Comparison of ENCODE assay signal across 8 cellular contexts in genomic region chr9:97038551-97038908, GRCh38. TPM values are rescaled to one million over a fixed set of nuclear protein-coding genes. Genes with fewer than 3 reads are reported as not detected.
DNase-seq lines count a peak whose midpoint lies in the region; ATAC-seq, FAIRE-seq and TF ChIP-seq lines count a peak whose summit lies in the region.

No MANE protein-coding gene starts in this region.

- peaks cover 3% of the 10 kb centered on the region for H3K79me1 ChIP-seq in mesendoderm (ENCODE audit: low read length)

- POLR2A ChIA-PET in A549 (lab: Yijun Ruan, JAX): interaction anchor here (1.8 kb wide), 1 partner anchor 199 kb away, joined by 7 read pairs; no protein-coding TSS in a partner anchor

- peak overlapping the region; percentile 89 for H3K9ac ChIP-seq in mesendoderm (ENCODE audit: low read length)

- no peak overlapping the region for H4K8ac ChIP-seq in mesendoderm (ENCODE audit: low read depth, low read length)

- no peak overlapping the region for H4K5ac ChIP-seq in mesendoderm (ENCODE audit: low read length)

- peaks cover 13% of the 10 kb centered on the region for H3K27me3 ChIP-seq in H7 (ENCODE audit: control insufficient read depth, insufficient read depth, low read length)
- no peaks in the 10 kb centered on the region for H3K27me3 ChIP-seq in mesendoderm (ENCODE audit: insufficient read depth, low read length, poor library complexity)

- ATAC-seq in A549 (peak; percentile 21 to 26), HG02938 (IDR thresholded peaks at IDR 0.05; ENCODE audit: unreplicated experiment) (no peak), GM21737 (IDR thresholded peaks at IDR 0.05; ENCODE audit: unreplicated experiment) (no peak), HG02642 (IDR thresholded peaks at IDR 0.05; ENCODE audit: poor library complexity, unreplicated experiment) (no peak)

- H3K79me2 ChIP-seq in mesendoderm (ENCODE audit: control insufficient read depth, insufficient read depth, low read length): peaks cover 2% of the 10 kb centered on the region

- H3K4me3 ChIP-seq in A549 (peak overlapping the region; percentile 69), H7 (ENCODE audit: insufficient read depth, low read depth, low read length) (peak overlapping the region; percentile 72), astrocyte of the spinal cord (ENCODE audit: low read depth, low read length) (peak overlapping the region; percentile 54), mesendoderm (ENCODE audit: low read length) (peak overlapping the region; percentile 69)

- H2AK5ac ChIP-seq in mesendoderm (ENCODE audit: low read length): no peak overlapping the region

- no peak overlapping the region for H3K4ac ChIP-seq in mesendoderm (ENCODE audit: low read depth, low read length)

- in situ Hi-C loops in astrocyte of the spinal cord (cut with HindIII; ENCODE audit: low sequenced_read_pairs): no loop called here

- DNase-seq in A549 (ENCODE audit: low read depth in 1 of 2, low spot score in 1 of 2): no peak
- DNase-seq in H7: peak; percentile 79
- no peak for DNase-seq in astrocyte of the spinal cord (ENCODE audit: low read depth, low spot score)
- DNase-seq in mesendoderm: no peak
- no peak for DNase-seq in frontal cortex (ENCODE audit: low spot score in 2 of 2)

- no peaks in the 10 kb centered on the region for H3K9me3 ChIP-seq in A549

- H3K27ac ChIP-seq in A549: peak overlapping the region; percentile 49 to 83
- peak overlapping the region; percentile 55 for H3K27ac ChIP-seq in mesendoderm (ENCODE audit: low read depth, low read length)

- peak overlapping the region; percentile 69 for H3K18ac ChIP-seq in mesendoderm (ENCODE audit: low read length)

- H3K36me3 ChIP-seq in H7 (replicated peaks; ENCODE audit: control insufficient read depth, insufficient read depth, low read length) (peaks cover 18% of the 10 kb centered on the region), mesendoderm (ENCODE audit: control insufficient read depth, insufficient read depth, low read length) (peaks cover 2% of the 10 kb centered on the region)

- no peak for FAIRE-seq in A549 (lab: Jason Lieb, UNC)
- no peak for FAIRE-seq in frontal cortex (lab: Jason Lieb, UNC)

- H2BK120ac ChIP-seq in mesendoderm (ENCODE audit: low read depth, low read length): no peak overlapping the region

- H3K4me2 ChIP-seq in A549 (peak overlapping the region; percentile 93), mesendoderm (ENCODE audit: low read length) (peak overlapping the region; percentile 85)

- no peak for TF ChIP-seq EP300 in A549 (IDR thresholded peaks at IDR 0.05)

- WGBS in A549 (ENCODE audit: missing lambda C conversion rate): 52% methylated on average over 14 of the region's 35 CpGs
- WGBS in mesendoderm (ENCODE audit: extremely low coverage, insufficient coverage, low lambda C conversion rate): no CpG with 5 or more reads among the region's 35 CpGs

- CTCF ChIA-PET in A549 (lab: Yijun Ruan, JAX): no interaction called here

- no peak for TF ChIP-seq CTCF in A549 (IDR thresholded peaks at IDR 0.05)
- TF ChIP-seq CTCF in astrocyte of the spinal cord (IDR thresholded peaks at IDR 0.05; ENCODE audit: low read depth, low read length): no peak

- peak overlapping the region; percentile 95 for H3K56ac ChIP-seq in mesendoderm (ENCODE audit: low read length)

- H3K23ac ChIP-seq in mesendoderm (ENCODE audit: low read length): no peak overlapping the region

- TF ChIP-seq POLR2A in A549 (IDR thresholded peaks at IDR 0.05; ENCODE audit: low read length): no peak

- no peak for TF ChIP-seq RAD21 in A549 (conservative IDR thresholded peaks at IDR 0.05 in 1 of 2, IDR thresholded peaks at IDR 0.05 in 1 of 2)

- H2BK5ac ChIP-seq in mesendoderm (ENCODE audit: low read length): no peak overlapping the region

- H3K4me1 ChIP-seq in A549 (no peaks in the 10 kb centered on the region), mesendoderm (ENCODE audit: control insufficient read depth, low read depth, low read length) (peaks cover 2% of the 10 kb centered on the region)

- H2BK15ac ChIP-seq in mesendoderm (replicated peaks; ENCODE audit: low read depth): no peak overlapping the region

TF ChIP-seq in A549, 52 proteins besides CTCF, POLR2A, EP300 and RAD21:
- TF ChIP-seq ATOH8 (CRISPR knock-in tag; IDR thresholded peaks at IDR 0.05; ENCODE audit: low read depth) (no peak), JUN (IDR thresholded peaks at IDR 0.05) (no peak), HOXB13 (CRISPR knock-in tag; IDR thresholded peaks at IDR 0.05; ENCODE audit: low read depth) (no peak)
TF ChIP-seq in A549: peak in this region for 0.

RNA-seq across cellular contexts. Expression of gene CTSV, which starts 0.4 kb away (rescaled TPM):
- polyA plus RNA-seq in A549 (2011; rRNA removed): 11.3 and 13.4 TPM in 2 replicates
- 8.0 and 8.9 TPM in 2 replicates for polyA plus RNA-seq in A549 (2012; cell fraction: cytosol; rRNA removed)
- polyA plus RNA-seq in A549 (2012; cell fraction: nucleus; rRNA removed): 4.9 and 7.2 TPM in 2 replicates
- 13.2 to 14.9 TPM (median 14.1 TPM) in 3 replicates for polyA plus RNA-seq in A549 (2017; fragmentation: RNase III; extraction: RNeasy Plus Mini Kit Qiagen cat#74134 plus additional on column Dnase treatment)
- polyA minus RNA-seq in A549 (2011; rRNA and poly(A)+ RNA removed): 2.0 and 2.9 TPM in 2 replicates
- 42.6 and 50.5 TPM in 2 replicates for total RNA-seq in H7 (2014; rRNA removed; shearing (Covaris generic))
- polyA plus RNA-seq in mesendoderm (2013, experiment 1 of 2): 56.9 TPM
- 61.7 TPM for polyA plus RNA-seq in mesendoderm (2013, experiment 2 of 2)
- 0.41 TPM for total RNA-seq in frontal cortex

Comparison
In these comparisons a context has a peak if more than half of its experiments do, and no peak if none do; other contexts are left out.
1. ATAC-seq: peak in A549 (2 of 2); none in HG02938 (single experiment), GM21737 (single experiment) and HG02642 (single experiment).
2. RNA of gene CTSV, which starts 0.4 kb away (total RNA-seq): 42.6 to 50.5 TPM in H7; 0.41 TPM in frontal cortex (single experiment); every median in the first group is over 10 times any median in the second.
3. Peak in every context shown above with its lines, with median percentiles within 50 percentile points of each other: H3K4me3 ChIP-seq.